8 cellular contexts compared by ENCODE assay signal in genomic region chr2:26764078-26764887, GRCh38. TPM values are rescaled to one million over a fixed set of nuclear protein-coding genes. Genes with fewer than 3 reads are reported as not detected.
DNase-seq lines count a peak whose midpoint lies in the region; ATAC-seq and TF ChIP-seq lines count a peak whose summit lies in the region.

TSS of gene SLC35F6 (plus strand) at chr2:26764284. CDS start at chr2:26764350, 66 bp downstream.

- CTCF ChIA-PET in activated CD4-positive, alpha-beta memory T cell treated with anti-CD3 and anti-CD28 coated beads for 36 hours (lab: Charles Lee), result interaction anchor here (0.9 to 1.3 kb wide), 2 partner anchors 18 to 198 kb away, joined by 3 to 5 read pairs; no protein-coding TSS in a partner anchor

- under 1% methylated on average over 32 of the region's 68 CpGs for WGBS in right lobe of liver (ENCODE audit: insufficient coverage, low coverage, low lambda C conversion rate, missing lambda C conversion rate)

- H3K36me3 ChIP-seq in right lobe of liver, result no peaks in the 10 kb centered on the region

- DNase-seq in AG08395 (ENCODE audit: low spot score), result peak; percentile 92
- DNase-seq in NCI-H446 treated with DMSO at 0.1 percent for 48 hours (lab: John Stamatoyannopoulos, UW), result peak; percentile 38
- peak; percentile 87 for DNase-seq in activated CD4-positive, alpha-beta memory T cell treated with anti-CD3 and anti-CD28 coated beads for 36 hours
- peak; percentile 65 to 90 (median 82) for DNase-seq in dorsolateral prefrontal cortex
- peak; percentile 86 to 88 (median 86) for DNase-seq in right lobe of liver
- DNase-seq in stimulated activated CD4-positive, alpha-beta T cell treated with anti-CD3 and anti-CD28 coated beads, Interleukin-4, amount 100 ng/mL, for 24 hours, result peak; percentile 82

- intact Hi-C loops in activated CD4-positive, alpha-beta memory T cell treated with anti-CD3 and anti-CD28 coated beads for 36 hours (cut with micrococcal nuclease), result loop anchor here (2.0 kb wide), 1 partner anchor 21 kb away; no protein-coding TSS in a partner anchor
- intact Hi-C loops in dorsolateral prefrontal cortex (cut with DNase I) (loop anchor here in 1 of 2 donors (10.0 kb wide), 1 partner anchor 181 kb away; no protein-coding TSS in a partner anchor), right lobe of liver (cut with DNase I) (no loop called here)

- ATAC-seq in GM18868 (IDR thresholded peaks at IDR 0.05; ENCODE audit: unreplicated experiment) (peak; percentile 79), HG03135 (IDR thresholded peaks at IDR 0.05; ENCODE audit: unreplicated experiment) (peak; percentile 81), right lobe of liver (peak; percentile 85 to 90 (median 88))

- peak within 1 kb of the TSS; percentile 67 to 100 (median 95) for H3K4me3 ChIP-seq in dorsolateral prefrontal cortex
- peak within 1 kb of the TSS; percentile 75 to 92 (median 88) for H3K4me3 ChIP-seq in right lobe of liver

- H3K9me3 ChIP-seq in right lobe of liver, result no peaks in the 10 kb centered on the region

- H3K4me1 Mint-ChIP-seq in activated CD4-positive, alpha-beta memory T cell treated with anti-CD3 and anti-CD28 coated beads for 36 hours (ENCODE audit: low read depth), result peaks cover 34% of the 10 kb centered on the region

- no peaks in the 10 kb centered on the region for H3K36me3 Mint-ChIP-seq in activated CD4-positive, alpha-beta memory T cell treated with anti-CD3 and anti-CD28 coated beads for 36 hours

- TF ChIP-seq CTCF in dorsolateral prefrontal cortex (IDR thresholded peaks at IDR 0.05 in 54 of 56, conservative IDR thresholded peaks at IDR 0.05 in 2 of 56; ENCODE audit: low read depth in 1 of 56, partially characterized antibody in 56 of 56) (peak in 33 of 56 donors; percentile 10 to 57 (median 32)), right lobe of liver (IDR thresholded peaks at IDR 0.05) (no peak)

- POLR2A ChIA-PET in activated CD4-positive, alpha-beta memory T cell treated with anti-CD3 and anti-CD28 coated beads for 36 hours (lab: Charles Lee), result interaction anchor here (1.0 to 1.3 kb wide), 2 partner anchors 20 to 22 kb away, joined by 3 read pairs; no protein-coding TSS in a partner anchor

- peak within 1 kb of the TSS; percentile 82 for H3K27ac Mint-ChIP-seq in activated CD4-positive, alpha-beta memory T cell treated with anti-CD3 and anti-CD28 coated beads for 36 hours

- no peaks in the 10 kb centered on the region for H3K9me3 Mint-ChIP-seq in activated CD4-positive, alpha-beta memory T cell treated with anti-CD3 and anti-CD28 coated beads for 36 hours

- H3K4me1 ChIP-seq in right lobe of liver, result peaks cover 0 to 37% (median 17%) of the 10 kb centered on the region in 4 donors

- peak within 1 kb of the TSS; percentile 79 for H3K4me3 Mint-ChIP-seq in activated CD4-positive, alpha-beta memory T cell treated with anti-CD3 and anti-CD28 coated beads for 36 hours

- H3K27me3 Mint-ChIP-seq in activated CD4-positive, alpha-beta memory T cell treated with anti-CD3 and anti-CD28 coated beads for 36 hours, result no peaks in the 10 kb centered on the region

- no peaks in the 10 kb centered on the region for H3K27me3 ChIP-seq in dorsolateral prefrontal cortex
- no peaks in the 10 kb centered on the region for H3K27me3 ChIP-seq in right lobe of liver

- H3K27ac ChIP-seq in dorsolateral prefrontal cortex, result peak within 1 kb of the TSS; percentile 60 to 97 (median 91)
- H3K27ac ChIP-seq in right lobe of liver, result peak within 1 kb of the TSS; percentile 76 to 93 (median 84)

- TF ChIP-seq POLR2A in right lobe of liver (IDR thresholded peaks at IDR 0.05), result peak; percentile 96

RNA-seq across cellular contexts. Expression of gene SLC35F6, which starts in this region (rescaled TPM):
- total RNA-seq in activated CD4-positive, alpha-beta memory T cell treated with anti-CD3 and anti-CD28 coated beads for 36 hours, result 1 to 10 TPM; 6.6 to 6.8 TPM
- 10 to 100 TPM; 21.6 to 37.7 (median 26.8) TPM for total RNA-seq in dorsolateral prefrontal cortex
- 10 to 100 TPM; 14.2 to 73.9 (median 27.2) TPM for total RNA-seq in right lobe of liver

Comparison
In these comparisons a context has a peak if more than half of its experiments do, and no peak if none do; other contexts are left out.
1. Peak in every context shown above with its lines: DNase-seq, ATAC-seq, H3K4me3 ChIP-seq and H3K27ac ChIP-seq.
2. DNase-seq: peak in every context shown above with its lines; median percentile 92 in AG08395; 87 in activated CD4-positive, alpha-beta memory T cell treated with anti-CD3 and anti-CD28 coated beads for 36 hours; 86 in right lobe of liver; 82 in dorsolateral prefrontal cortex; 82 in stimulated activated CD4-positive, alpha-beta T cell treated with anti-CD3 and anti-CD28 coated beads, Interleukin-4, amount 100 ng/mL, for 24 hours; 38 in NCI-H446 treated with DMSO at 0.1 percent for 48 hours.
3. CTCF ChIP-seq: peak in dorsolateral prefrontal cortex (33 of 56); none in right lobe of liver (0 of 4).